ENCODE assay signal across 11 cellular contexts in genomic region chr6:144314003-144314485, GRCh38. TPM values are rescaled to one million over a fixed set of nuclear protein-coding genes. Genes with fewer than 3 reads are reported as not detected.
DNase-seq lines count a peak whose midpoint lies in the region; ATAC-seq and TF ChIP-seq lines count a peak whose summit lies in the region.
"Had no signal": no experiment of that assay in that cellular context is flagged by ENCODE, and none has a peak within 500 bp of the region (broad histone marks: within the 10 kb centered on the region; RNA-seq: fewer than 3 reads in every experiment).

No MANE protein-coding gene starts in this region.

- H3K4me3 ChIP-seq in AG04450 (ENCODE audit: low read depth, low read length): no peak overlapping the region

- peak; percentile 39 for DNase-seq in AG04450 (ENCODE audit: low read depth, low spot score)
- DNase-seq in amniotic epithelial cell (ENCODE audit: low read depth): peak; percentile 23
- DNase-seq in globus pallidus (ENCODE audit: low spot score): peak; percentile 31
- DNase-seq in osteocyte (ENCODE audit: extremely low spot score, unreplicated experiment): no peak
- no peak for DNase-seq in activated effector memory CD4-positive, alpha-beta T cell treated with anti-CD3 and anti-CD28 coated beads, Interleukin-2, amount 50 U/mL, for 16 hours
- DNase-seq in activated gamma-delta T cell treated with Interleukin-2 at 50 U/mL for 16 hours: no peak
- no peak for DNase-seq in mesenteric fat pad (ENCODE audit: low spot score)
- DNase-seq: activated CD8-positive, alpha-beta memory T cell treated with anti-CD3 and anti-CD28 coated beads for 24 hours; left colon had no signal

- H3K9me3 ChIP-seq in AG04450 (ENCODE audit: control insufficient read depth, insufficient read depth, low read length): no peaks in the 10 kb centered on the region

- TF ChIP-seq CTCF in AG04450 (IDR thresholded peaks at IDR 0.05; ENCODE audit: low read depth, low read length) (no peak), osteocyte (IDR thresholded peaks at IDR 0.05) (no peak)

- ATAC-seq in HG02571 (IDR thresholded peaks at IDR 0.05; ENCODE audit: unreplicated experiment): no peak
- ATAC-seq: left colon had no signal

- H3K4me1 Mint-ChIP-seq in osteocyte (ENCODE audit: unreplicated experiment): peaks cover 62% of the 10 kb centered on the region

- no peaks in the 10 kb centered on the region for H3K27me3 ChIP-seq in AG04450 (ENCODE audit: control insufficient read depth, insufficient read depth, low read length)

- no peaks in the 10 kb centered on the region for H3K9me3 Mint-ChIP-seq in osteocyte (ENCODE audit: unreplicated experiment)
- H3K9me3 Mint-ChIP-seq: central memory CD8-positive, alpha-beta T cell had no signal

- CTCF ChIA-PET in AG04450 (lab: Charles Lee): interaction anchor here (0.6 to 1.5 kb wide), 5 partner anchors 10 to 222 kb away, joined by 3 to 7 read pairs (median 3); no protein-coding TSS in a partner anchor

- H3K27ac Mint-ChIP-seq in osteocyte (ENCODE audit: unreplicated experiment): peak overlapping the region; percentile 83

- peak overlapping the region; percentile 25 for H3K27ac ChIP-seq in AG04450 (ENCODE audit: low read depth, low read length)

- peaks cover 11% of the 10 kb centered on the region for H3K36me3 Mint-ChIP-seq in osteocyte (ENCODE audit: unreplicated experiment)

- POLR2A ChIA-PET in AG04450 (lab: Yijun Ruan, JAX): interaction anchor here (1.4 kb wide), 1 partner anchor 27 kb away, joined by 4 read pairs; no protein-coding TSS in a partner anchor

- H3K27me3 Mint-ChIP-seq in osteocyte (ENCODE audit: unreplicated experiment): no peaks in the 10 kb centered on the region
- H3K27me3 Mint-ChIP-seq: central memory CD8-positive, alpha-beta T cell had no signal

- no peak overlapping the region for H3K4me3 Mint-ChIP-seq in osteocyte (ENCODE audit: unreplicated experiment)
- H3K4me3 Mint-ChIP-seq: central memory CD8-positive, alpha-beta T cell had no signal

RNA-seq across cellular contexts. Expression of gene UTRN, which starts 28.9 kb away (rescaled TPM):
- polyA plus RNA-seq in AG04450 (2011; rRNA removed): 32.1 and 34.0 TPM in 2 replicates
- 59.4 and 94.0 TPM in 2 replicates for polyA minus RNA-seq in AG04450 (2011; rRNA and poly(A)+ RNA removed)
- total RNA-seq in osteocyte: 144 and 152 TPM in 2 replicates
- 193 TPM for total RNA-seq in mesenteric fat pad

Comparison
In these comparisons a context has a peak if more than half of its experiments do, and no peak if none do; other contexts are left out.
1. DNase-seq: peak in AG04450 (single experiment), amniotic epithelial cell (single experiment) and globus pallidus (single experiment); none in osteocyte (single experiment), activated effector memory CD4-positive, alpha-beta T cell treated with anti-CD3 and anti-CD28 coated beads, Interleukin-2, amount 50 U/mL, for 16 hours (single experiment), activated gamma-delta T cell treated with Interleukin-2 at 50 U/mL for 16 hours (single experiment) and mesenteric fat pad (single experiment).